ENCODE assay signal across 1 cellular context in genomic region chr11:57432017-57432590, GRCh38.
TF ChIP-seq lines count a peak whose summit lies in the region.

No MANE protein-coding gene starts in this region.

TF ChIP-seq in SK-N-SH treated with all-trans-retinoic acid at 6 μM for 48 hours, 23 proteins besides CTCF, POLR2A, EP300 and RAD21 (continued from another document):
- TF ChIP-seq CREB5 (CRISPR knock-in tag; IDR thresholded peaks at IDR 0.05; ENCODE audit: low read depth) (no peak), GLIS3 (CRISPR knock-in tag; IDR thresholded peaks at IDR 0.05) (no peak), ISL1 (CRISPR knock-in tag; IDR thresholded peaks at IDR 0.05) (no peak)
